In the genomic region with DNA sequence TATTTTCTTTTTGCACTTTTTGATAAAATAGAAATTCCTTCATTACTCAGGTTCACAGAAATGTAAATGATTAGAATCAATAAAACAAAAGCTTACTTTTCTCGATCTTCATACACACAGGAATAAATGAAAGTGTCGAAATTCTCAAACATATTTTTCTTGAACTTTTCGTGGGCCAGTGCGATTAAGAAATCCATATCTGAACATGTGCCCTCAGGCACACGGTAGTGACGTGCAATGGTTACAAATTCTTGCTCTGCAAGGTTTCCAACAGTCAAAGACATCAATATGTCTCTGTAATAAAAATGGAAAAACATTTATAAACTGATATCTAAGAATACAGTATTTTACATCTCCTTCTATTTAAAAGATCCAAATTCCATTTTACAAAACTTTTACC, we compare ENCODE assay signal across 9 cellular contexts.
"Had no signal": no experiment of that assay in that cellular context is flagged by ENCODE, and none has a peak within 500 bp of the region (broad histone marks: within the 10 kb centered on the region; RNA-seq: fewer than 3 reads in every experiment).

No MANE protein-coding gene starts in this region.

- H3K36me3 ChIP-seq: HAP-1 had no signal

- FAIRE-seq: HTR-8/SVneo, K562 had no signal

- H3K9me3 Mint-ChIP-seq: GM23338, HFFc6 had no signal

- H3K4me1 ChIP-seq: HAP-1 had no signal

- H3K27ac Mint-ChIP-seq: GM23338, HFFc6 had no signal

- H3K4me3 Mint-ChIP-seq: GM23338, HFFc6 had no signal

- H3K4me1 Mint-ChIP-seq: GM23338 had no signal

- H3K9me3 ChIP-seq: HAP-1 had no signal

- DNase-seq: H7, HFFc6, IMR-90, KG1 had no signal

- H3K4me3 ChIP-seq: GM23338, HAP-1, K562 had no signal

- ATAC-seq: GM23338, HCT116, K562 had no signal
